13 cellular contexts compared by ENCODE assay signal in the genomic region with DNA sequence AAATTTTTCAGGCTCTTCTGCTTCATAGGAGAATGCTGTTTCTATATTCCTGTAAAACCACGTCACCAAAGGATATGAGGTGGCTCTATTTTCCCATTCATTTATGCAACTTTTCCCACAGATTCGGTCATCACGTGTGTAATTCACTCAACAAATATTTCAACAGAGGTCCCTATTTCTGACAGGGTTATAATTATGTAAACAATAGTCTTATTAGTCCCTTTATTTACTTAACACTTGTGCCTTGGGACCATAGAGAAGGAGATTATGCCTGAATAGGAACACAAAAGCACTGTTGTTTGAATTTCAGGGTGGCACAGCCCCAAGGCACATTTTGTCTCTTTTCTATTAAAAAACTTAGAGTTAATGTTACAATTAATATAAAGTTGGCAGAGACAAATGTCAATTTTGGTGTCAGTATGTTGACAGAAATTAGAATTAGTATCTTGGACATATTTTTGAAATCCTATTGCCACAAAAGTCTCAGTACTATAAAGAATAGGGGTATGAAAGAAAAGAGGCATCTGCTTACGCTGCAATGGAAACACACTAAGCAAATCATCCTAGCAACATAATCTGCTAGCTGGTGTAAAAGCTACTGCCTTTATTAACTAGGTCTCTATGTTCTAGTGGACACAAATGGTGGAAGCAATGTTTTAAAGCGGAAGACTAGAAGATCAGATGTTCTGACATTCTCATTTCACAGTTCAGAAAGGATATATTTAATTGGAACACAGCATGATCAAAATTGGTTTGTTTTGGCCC.
DNase-seq lines count a peak whose midpoint lies in the region; ATAC-seq, FAIRE-seq and TF ChIP-seq lines count a peak whose summit lies in the region.
"Had no signal": no experiment of that assay in that cellular context is flagged by ENCODE, and none has a peak within 500 bp of the region (broad histone marks: within the 10 kb centered on the region; RNA-seq: fewer than 3 reads in every experiment).

No MANE protein-coding gene starts in this region.

- TF ChIP-seq CTCF in HEK293 (tag by site-specific recombination; IDR thresholded peaks at IDR 0.05), result no peak
- TF ChIP-seq CTCF in choroid plexus epithelial cell (conservative IDR thresholded peaks at IDR 0.05; ENCODE audit: low read depth, low read length), result no peak
- no peak for TF ChIP-seq CTCF in pancreas (IDR thresholded peaks at IDR 0.05)

- ATAC-seq in pancreas, result peak; percentile 21 to 75 (median 46)
- no peak for ATAC-seq in HG03280 (IDR thresholded peaks at IDR 0.05; ENCODE audit: unreplicated experiment)

- H3K27ac ChIP-seq in HEK293 (ENCODE audit: extremely low read depth, low read depth, low read length) (no peak overlapping the region), pancreas (no peak overlapping the region)
- H3K27ac ChIP-seq: parathyroid adenoma had no signal

- WGBS in pancreas, 2 donors, result 46 to 56% methylated on average over 5 of the region's 5 CpGs

- CTCF ChIA-PET in HEK293 (lab: Yijun Ruan, JAX), result interaction anchor here (0.6 kb wide), 1 partner anchor 482 kb away, joined by 4 read pairs; no protein-coding TSS in a partner anchor

- H3K9me3 ChIP-seq in HEK293 (ENCODE audit: control insufficient read depth, insufficient read depth, low read depth, low read length) (no peaks in the 10 kb centered on the region), pancreas (no peaks in the 10 kb centered on the region)

- POLR2A ChIA-PET in HEK293 (lab: Yijun Ruan, JAX), result no interaction called here

- H3K4me3 ChIP-seq in HEK293 (ENCODE audit: low read depth, low read length), result no peak overlapping the region
- no peak overlapping the region for H3K4me3 ChIP-seq in choroid plexus epithelial cell (ENCODE audit: low read depth, low read length)
- H3K4me3 ChIP-seq in pancreas, result no peak overlapping the region

- no peak for FAIRE-seq in pancreas (lab: Jason Lieb, UNC)
- FAIRE-seq: urothelium cell line had no signal

- no peaks in the 10 kb centered on the region for H3K36me3 ChIP-seq in HEK293 (ENCODE audit: control insufficient read depth in 2 of 2, insufficient read depth in 1 of 2, low read length in 2 of 2)
- no peaks in the 10 kb centered on the region for H3K36me3 ChIP-seq in pancreas

- H3K27me3 ChIP-seq in pancreas, result no peaks in the 10 kb centered on the region

- intact Hi-C loops in pancreas (cut with DNase I), result no loop called here

- H3K4me1 ChIP-seq in HEK293 (ENCODE audit: control insufficient read depth, insufficient read depth, low read length) (peaks cover 8% of the 10 kb centered on the region), pancreas (peaks cover 0 to 8% (median 0%) of the 10 kb centered on the region in 3 donors)
- H3K4me1 ChIP-seq: parathyroid adenoma had no signal

- peak; percentile 86 for DNase-seq in NCI-H2081 treated with DMSO at 0.1 percent for 48 hours (lab: John Stamatoyannopoulos, UW)
- peak; percentile 65 for DNase-seq in choroid plexus epithelial cell (ENCODE audit: low read depth)
- DNase-seq in pancreas, result no peak
- DNase-seq in SW 1271 (lab: John Stamatoyannopoulos, UW), result no peak
- no peak for DNase-seq in central memory CD4-positive, alpha-beta T cell
- DNase-seq in putamen (ENCODE audit: low spot score), result no peak
- DNase-seq: activated CD4-positive, alpha-beta T cell treated with anti-CD3 and anti-CD28 coated beads for 4 hours; activated naive CD8-positive, alpha-beta T cell treated with anti-CD3 and anti-CD28 coated beads for 36 hours; KG1 had no signal

TF ChIP-seq in HEK293, 187 proteins besides CTCF, POLR2A, EP300 and RAD21 (continues in another document):
- no peak for TF ChIP-seq ZNF561 (tag by site-specific recombination; IDR thresholded peaks at IDR 0.05; ENCODE audit: borderline replicate concordance)
- TF ChIP-seq KLF10 (tag by site-specific recombination; IDR thresholded peaks at IDR 0.05), result 0 out of 2 replicates have a peak, but pooled peaks have one; percentile 15
- TF ChIP-seq ZNF354C (tag by site-specific recombination; IDR thresholded peaks at IDR 0.05; ENCODE audit: borderline replicate concordance, low read depth), result no peak
- TF ChIP-seq ATF2 (tag by site-specific recombination; IDR thresholded peaks at IDR 0.05; ENCODE audit: low read depth), result peak; percentile 80
- TF ChIP-seq ZNF658 (tag by site-specific recombination; IDR thresholded peaks at IDR 0.05), result no peak
- TF ChIP-seq ZNF341 (tag by site-specific recombination; IDR thresholded peaks at IDR 0.05; ENCODE audit: low read depth), result no peak
- 0 out of 2 replicates have a peak, but pooled peaks have one; percentile 17 for TF ChIP-seq ZNF335 (tag by site-specific recombination; conservative IDR thresholded peaks at IDR 0.05)
- no peak for TF ChIP-seq ZNF792 (tag by site-specific recombination; IDR thresholded peaks at IDR 0.05)
- TF ChIP-seq, protein P1, sequence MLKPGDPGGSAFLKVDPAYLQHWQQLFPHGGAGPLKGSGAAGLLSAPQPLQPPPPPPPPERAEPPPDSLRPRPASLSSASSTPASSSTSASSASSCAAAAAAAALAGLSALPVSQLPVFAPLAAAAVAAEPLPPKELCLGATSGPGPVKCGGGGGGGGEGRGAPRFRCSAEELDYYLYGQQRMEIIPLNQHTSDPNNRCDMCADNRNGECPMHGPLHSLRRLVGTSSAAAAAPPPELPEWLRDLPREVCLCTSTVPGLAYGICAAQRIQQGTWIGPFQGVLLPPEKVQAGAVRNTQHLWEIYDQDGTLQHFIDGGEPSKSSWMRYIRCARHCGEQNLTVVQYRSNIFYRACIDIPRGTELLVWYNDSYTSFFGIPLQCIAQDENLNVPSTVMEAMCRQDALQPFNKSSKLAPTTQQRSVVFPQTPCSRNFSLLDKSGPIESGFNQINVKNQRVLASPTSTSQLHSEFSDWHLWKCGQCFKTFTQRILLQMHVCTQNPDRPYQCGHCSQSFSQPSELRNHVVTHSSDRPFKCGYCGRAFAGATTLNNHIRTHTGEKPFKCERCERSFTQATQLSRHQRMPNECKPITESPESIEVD (tag by site-specific recombination; IDR thresholded peaks at IDR 0.05), result peak; percentile 82
- no peak for TF ChIP-seq ZNF488 (tag by site-specific recombination; IDR thresholded peaks at IDR 0.05)
- no peak for TF ChIP-seq ZFP37 (tag by site-specific recombination; IDR thresholded peaks at IDR 0.05)
- TF ChIP-seq IKZF3 (tag by site-specific recombination; IDR thresholded peaks at IDR 0.05), result peak; percentile 69
- TF ChIP-seq ZNF660 (tag by site-specific recombination; IDR thresholded peaks at IDR 0.05), result no peak
- TF ChIP-seq ZNF184 (tag by site-specific recombination; IDR thresholded peaks at IDR 0.05), result 0 out of 2 replicates have a peak, but pooled peaks have one; percentile 10
- no peak for TF ChIP-seq ZNF138 (tag by site-specific recombination; IDR thresholded peaks at IDR 0.05; ENCODE audit: borderline replicate concordance)
- no peak for TF ChIP-seq ZNF48 (tag by site-specific recombination; IDR thresholded peaks at IDR 0.05)
- TF ChIP-seq, protein P2, sequence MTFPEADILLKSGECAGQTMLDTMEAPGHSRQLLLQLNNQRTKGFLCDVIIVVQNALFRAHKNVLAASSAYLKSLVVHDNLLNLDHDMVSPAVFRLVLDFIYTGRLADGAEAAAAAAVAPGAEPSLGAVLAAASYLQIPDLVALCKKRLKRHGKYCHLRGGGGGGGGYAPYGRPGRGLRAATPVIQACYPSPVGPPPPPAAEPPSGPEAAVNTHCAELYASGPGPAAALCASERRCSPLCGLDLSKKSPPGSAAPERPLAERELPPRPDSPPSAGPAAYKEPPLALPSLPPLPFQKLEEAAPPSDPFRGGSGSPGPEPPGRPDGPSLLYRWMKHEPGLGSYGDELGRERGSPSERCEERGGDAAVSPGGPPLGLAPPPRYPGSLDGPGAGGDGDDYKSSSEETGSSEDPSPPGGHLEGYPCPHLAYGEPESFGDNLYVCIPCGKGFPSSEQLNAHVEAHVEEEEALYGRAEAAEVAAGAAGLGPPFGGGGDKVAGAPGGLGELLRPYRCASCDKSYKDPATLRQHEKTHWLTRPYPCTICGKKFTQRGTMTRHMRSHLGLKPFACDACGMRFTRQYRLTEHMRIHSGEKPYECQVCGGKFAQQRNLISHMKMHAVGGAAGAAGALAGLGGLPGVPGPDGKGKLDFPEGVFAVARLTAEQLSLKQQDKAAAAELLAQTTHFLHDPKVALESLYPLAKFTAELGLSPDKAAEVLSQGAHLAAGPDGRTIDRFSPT (tag by site-specific recombination; IDR thresholded peaks at IDR 0.05), result no peak
- no peak for TF ChIP-seq ZNF350 (tag by site-specific recombination; IDR thresholded peaks at IDR 0.05)
- TF ChIP-seq ZNF510 (tag by site-specific recombination; IDR thresholded peaks at IDR 0.05; ENCODE audit: insufficient replicate concordance), result no peak
- no peak for TF ChIP-seq HOXA7 (CRISPR knock-in tag; IDR thresholded peaks at IDR 0.05; ENCODE audit: borderline replicate concordance)

Comparison
In these comparisons a context has a peak if more than half of its experiments do, and no peak if none do; other contexts are left out.
1. DNase-seq: peak in NCI-H2081 treated with DMSO at 0.1 percent for 48 hours (single experiment) and choroid plexus epithelial cell (single experiment); none in pancreas (0 of 6), SW 1271 (0 of 2), central memory CD4-positive, alpha-beta T cell (single experiment) and putamen (single experiment).